ENCODE assay signal across 1 cellular context in the genomic region with DNA sequence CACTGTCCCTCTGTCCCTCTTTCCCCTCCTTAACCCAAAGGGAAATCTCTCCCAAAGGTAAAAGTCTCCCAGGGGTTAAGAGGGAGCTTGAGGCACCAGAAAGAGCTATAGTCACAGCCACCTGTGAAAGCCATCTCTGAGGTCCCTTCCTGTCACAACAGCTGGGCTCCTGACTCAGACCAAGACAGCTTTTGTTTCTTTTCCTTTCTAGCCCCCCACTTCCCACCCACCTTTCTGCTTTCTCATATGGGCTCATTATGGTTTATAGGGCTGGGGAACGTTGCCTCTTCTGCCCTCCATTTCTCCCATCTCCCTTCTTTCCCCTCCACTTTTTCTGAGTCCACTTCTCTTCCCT.
TF ChIP-seq lines count a peak whose summit lies in the region.

No MANE protein-coding gene starts in this region.

TF ChIP-seq in GM23338, 12 proteins besides CTCF, POLR2A, EP300 and RAD21:
- TF ChIP-seq, protein P1, sequence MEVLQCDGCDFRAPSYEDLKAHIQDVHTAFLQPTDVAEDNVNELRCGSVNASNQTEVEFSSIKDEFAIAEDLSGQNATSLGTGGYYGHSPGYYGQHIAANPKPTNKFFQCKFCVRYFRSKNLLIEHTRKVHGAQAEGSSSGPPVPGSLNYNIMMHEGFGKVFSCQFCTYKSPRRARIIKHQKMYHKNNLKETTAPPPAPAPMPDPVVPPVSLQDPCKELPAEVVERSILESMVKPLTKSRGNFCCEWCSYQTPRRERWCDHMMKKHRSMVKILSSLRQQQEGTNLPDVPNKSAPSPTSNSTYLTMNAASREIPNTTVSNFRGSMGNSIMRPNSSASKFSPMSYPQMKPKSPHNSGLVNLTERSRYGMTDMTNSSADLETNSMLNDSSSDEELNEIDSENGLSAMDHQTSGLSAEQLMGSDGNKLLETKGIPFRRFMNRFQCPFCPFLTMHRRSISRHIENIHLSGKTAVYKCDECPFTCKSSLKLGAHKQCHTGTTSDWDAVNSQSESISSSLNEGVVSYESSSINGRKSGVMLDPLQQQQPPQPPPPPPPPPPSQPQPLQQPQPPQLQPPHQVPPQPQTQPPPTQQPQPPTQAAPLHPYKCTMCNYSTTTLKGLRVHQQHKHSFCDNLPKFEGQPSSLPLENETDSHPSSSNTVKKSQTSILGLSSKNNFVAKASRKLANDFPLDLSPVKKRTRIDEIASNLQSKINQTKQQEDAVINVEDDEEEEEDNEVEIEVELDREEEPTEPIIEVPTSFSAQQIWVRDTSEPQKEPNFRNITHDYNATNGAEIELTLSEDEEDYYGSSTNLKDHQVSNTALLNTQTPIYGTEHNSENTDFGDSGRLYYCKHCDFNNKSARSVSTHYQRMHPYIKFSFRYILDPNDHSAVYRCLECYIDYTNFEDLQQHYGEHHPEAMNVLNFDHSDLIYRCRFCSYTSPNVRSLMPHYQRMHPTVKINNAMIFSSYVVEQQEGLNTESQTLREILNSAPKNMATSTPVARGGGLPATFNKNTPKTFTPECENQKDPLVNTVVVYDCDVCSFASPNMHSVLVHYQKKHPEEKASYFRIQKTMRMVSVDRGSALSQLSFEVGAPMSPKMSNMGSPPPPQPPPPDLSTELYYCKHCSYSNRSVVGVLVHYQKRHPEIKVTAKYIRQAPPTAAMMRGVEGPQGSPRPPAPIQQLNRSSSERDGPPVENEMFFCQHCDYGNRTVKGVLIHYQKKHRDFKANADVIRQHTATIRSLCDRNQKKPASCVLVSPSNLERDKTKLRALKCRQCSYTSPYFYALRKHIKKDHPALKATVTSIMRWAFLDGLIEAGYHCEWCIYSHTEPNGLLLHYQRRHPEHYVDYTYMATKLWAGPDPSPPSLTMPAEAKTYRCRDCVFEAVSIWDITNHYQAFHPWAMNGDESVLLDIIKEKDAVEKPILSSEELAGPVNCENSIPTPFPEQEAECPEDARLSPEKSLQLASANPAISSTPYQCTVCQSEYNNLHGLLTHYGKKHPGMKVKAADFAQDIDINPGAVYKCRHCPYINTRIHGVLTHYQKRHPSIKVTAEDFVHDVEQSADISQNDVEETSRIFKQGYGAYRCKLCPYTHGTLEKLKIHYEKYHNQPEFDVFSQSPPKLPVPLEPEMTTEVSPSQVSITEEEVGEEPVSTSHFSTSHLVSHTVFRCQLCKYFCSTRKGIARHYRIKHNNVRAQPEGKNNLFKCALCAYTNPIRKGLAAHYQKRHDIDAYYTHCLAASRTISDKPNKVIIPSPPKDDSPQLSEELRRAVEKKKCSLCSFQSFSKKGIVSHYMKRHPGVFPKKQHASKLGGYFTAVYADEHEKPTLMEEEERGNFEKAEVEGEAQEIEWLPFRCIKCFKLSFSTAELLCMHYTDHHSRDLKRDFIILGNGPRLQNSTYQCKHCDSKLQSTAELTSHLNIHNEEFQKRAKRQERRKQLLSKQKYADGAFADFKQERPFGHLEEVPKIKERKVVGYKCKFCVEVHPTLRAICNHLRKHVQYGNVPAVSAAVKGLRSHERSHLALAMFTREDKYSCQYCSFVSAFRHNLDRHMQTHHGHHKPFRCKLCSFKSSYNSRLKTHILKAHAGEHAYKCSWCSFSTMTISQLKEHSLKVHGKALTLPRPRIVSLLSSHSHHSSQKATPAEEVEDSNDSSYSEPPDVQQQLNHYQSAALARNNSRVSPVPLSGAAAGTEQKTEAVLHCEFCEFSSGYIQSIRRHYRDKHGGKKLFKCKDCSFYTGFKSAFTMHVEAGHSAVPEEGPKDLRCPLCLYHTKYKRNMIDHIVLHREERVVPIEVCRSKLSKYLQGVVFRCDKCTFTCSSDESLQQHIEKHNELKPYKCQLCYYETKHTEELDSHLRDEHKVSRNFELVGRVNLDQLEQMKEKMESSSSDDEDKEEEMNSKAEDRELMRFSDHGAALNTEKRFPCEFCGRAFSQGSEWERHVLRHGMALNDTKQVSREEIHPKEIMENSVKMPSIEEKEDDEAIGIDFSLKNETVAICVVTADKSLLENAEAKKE (CRISPR knock-in tag; IDR thresholded peaks at IDR 0.05), result no peak
- no peak for TF ChIP-seq JUNB (IDR thresholded peaks at IDR 0.05; ENCODE audit: unreplicated experiment)
- TF ChIP-seq, protein P2, sequence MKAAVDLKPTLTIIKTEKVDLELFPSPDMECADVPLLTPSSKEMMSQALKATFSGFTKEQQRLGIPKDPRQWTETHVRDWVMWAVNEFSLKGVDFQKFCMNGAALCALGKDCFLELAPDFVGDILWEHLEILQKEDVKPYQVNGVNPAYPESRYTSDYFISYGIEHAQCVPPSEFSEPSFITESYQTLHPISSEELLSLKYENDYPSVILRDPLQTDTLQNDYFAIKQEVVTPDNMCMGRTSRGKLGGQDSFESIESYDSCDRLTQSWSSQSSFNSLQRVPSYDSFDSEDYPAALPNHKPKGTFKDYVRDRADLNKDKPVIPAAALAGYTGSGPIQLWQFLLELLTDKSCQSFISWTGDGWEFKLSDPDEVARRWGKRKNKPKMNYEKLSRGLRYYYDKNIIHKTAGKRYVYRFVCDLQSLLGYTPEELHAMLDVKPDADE (IDR thresholded peaks at IDR 0.05), result no peak
- TF ChIP-seq NANOG (IDR thresholded peaks at IDR 0.05; ENCODE audit: borderline replicate concordance), result no peak
- TF ChIP-seq STAT1 (IDR thresholded peaks at IDR 0.05; ENCODE audit: unreplicated experiment), result no peak
- no peak for TF ChIP-seq ZNF114 (CRISPR knock-in tag; IDR thresholded peaks at IDR 0.05)
- no peak for TF ChIP-seq EZH2 (IDR thresholded peaks at IDR 0.05; ENCODE audit: low read depth, unreplicated experiment)
- TF ChIP-seq, protein P3, sequence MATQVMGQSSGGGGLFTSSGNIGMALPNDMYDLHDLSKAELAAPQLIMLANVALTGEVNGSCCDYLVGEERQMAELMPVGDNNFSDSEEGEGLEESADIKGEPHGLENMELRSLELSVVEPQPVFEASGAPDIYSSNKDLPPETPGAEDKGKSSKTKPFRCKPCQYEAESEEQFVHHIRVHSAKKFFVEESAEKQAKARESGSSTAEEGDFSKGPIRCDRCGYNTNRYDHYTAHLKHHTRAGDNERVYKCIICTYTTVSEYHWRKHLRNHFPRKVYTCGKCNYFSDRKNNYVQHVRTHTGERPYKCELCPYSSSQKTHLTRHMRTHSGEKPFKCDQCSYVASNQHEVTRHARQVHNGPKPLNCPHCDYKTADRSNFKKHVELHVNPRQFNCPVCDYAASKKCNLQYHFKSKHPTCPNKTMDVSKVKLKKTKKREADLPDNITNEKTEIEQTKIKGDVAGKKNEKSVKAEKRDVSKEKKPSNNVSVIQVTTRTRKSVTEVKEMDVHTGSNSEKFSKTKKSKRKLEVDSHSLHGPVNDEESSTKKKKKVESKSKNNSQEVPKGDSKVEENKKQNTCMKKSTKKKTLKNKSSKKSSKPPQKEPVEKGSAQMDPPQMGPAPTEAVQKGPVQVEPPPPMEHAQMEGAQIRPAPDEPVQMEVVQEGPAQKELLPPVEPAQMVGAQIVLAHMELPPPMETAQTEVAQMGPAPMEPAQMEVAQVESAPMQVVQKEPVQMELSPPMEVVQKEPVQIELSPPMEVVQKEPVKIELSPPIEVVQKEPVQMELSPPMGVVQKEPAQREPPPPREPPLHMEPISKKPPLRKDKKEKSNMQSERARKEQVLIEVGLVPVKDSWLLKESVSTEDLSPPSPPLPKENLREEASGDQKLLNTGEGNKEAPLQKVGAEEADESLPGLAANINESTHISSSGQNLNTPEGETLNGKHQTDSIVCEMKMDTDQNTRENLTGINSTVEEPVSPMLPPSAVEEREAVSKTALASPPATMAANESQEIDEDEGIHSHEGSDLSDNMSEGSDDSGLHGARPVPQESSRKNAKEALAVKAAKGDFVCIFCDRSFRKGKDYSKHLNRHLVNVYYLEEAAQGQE (IDR thresholded peaks at IDR 0.05; ENCODE audit: unreplicated experiment), result no peak
- TF ChIP-seq POLR2AphosphoS5 (IDR thresholded peaks at IDR 0.05; ENCODE audit: low read depth), result no peak
- no peak for TF ChIP-seq ZNF331 (CRISPR knock-in tag; IDR thresholded peaks at IDR 0.05; ENCODE audit: low read depth)
- no peak for TF ChIP-seq CREB1 (CRISPR knock-in tag; IDR thresholded peaks at IDR 0.05; ENCODE audit: low read depth)
- no peak for TF ChIP-seq EZH2phosphoT487 (IDR thresholded peaks at IDR 0.05; ENCODE audit: unreplicated experiment)
TF ChIP-seq in GM23338: peak in this region for 0.
